Comparison of ENCODE assay signal across 1 cellular context in the genomic region with DNA sequence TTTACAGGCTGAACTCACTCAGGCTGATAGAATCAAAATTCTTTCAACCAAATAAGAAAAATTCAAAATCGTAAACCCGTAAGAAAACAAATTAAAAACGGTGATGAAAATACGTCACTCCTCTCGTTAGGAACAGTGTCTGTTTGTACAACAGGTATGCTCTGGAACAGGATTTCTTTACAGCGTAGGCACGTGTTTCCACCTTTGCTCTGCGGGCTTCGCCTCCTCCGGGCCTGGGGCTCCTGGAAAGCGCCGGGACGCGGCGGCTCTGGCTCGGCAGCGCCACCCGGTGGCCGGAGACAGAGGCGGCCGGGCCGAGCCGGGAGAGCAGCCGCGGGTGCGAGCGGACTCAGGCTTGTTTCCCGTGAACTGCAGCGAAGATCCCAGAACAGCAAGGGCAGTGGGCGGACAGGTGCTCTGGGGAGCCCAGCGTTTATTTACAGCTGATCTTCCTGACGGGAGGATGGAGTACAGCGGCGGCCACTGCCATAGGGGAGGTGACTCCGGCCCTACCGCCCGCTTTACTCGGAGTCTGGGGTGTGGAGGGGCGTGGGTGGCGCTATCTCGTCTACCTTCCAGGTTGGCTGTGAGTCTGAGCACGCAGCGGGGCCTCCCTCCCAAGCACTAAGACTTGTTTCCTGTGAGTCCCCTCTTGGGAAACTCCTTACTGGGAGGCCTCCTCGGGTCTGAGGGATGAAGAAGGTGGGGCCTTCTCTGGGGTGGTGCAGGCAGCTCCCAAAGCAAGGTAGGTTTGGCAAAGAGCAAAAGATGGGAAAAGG.
TF ChIP-seq lines count a peak whose summit lies in the region.

No MANE protein-coding gene starts in this region.

TF ChIP-seq in K562, 482 proteins besides CTCF, POLR2A, EP300 and RAD21 (continued from another document and continues in another):
- TF ChIP-seq, protein P1, sequence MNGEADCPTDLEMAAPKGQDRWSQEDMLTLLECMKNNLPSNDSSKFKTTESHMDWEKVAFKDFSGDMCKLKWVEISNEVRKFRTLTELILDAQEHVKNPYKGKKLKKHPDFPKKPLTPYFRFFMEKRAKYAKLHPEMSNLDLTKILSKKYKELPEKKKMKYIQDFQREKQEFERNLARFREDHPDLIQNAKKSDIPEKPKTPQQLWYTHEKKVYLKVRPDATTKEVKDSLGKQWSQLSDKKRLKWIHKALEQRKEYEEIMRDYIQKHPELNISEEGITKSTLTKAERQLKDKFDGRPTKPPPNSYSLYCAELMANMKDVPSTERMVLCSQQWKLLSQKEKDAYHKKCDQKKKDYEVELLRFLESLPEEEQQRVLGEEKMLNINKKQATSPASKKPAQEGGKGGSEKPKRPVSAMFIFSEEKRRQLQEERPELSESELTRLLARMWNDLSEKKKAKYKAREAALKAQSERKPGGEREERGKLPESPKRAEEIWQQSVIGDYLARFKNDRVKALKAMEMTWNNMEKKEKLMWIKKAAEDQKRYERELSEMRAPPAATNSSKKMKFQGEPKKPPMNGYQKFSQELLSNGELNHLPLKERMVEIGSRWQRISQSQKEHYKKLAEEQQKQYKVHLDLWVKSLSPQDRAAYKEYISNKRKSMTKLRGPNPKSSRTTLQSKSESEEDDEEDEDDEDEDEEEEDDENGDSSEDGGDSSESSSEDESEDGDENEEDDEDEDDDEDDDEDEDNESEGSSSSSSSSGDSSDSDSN (IDR thresholded peaks at IDR 0.05; ENCODE audit: borderline replicate concordance in 1 of 2, low read depth in 2 of 2, low read length in 2 of 2), result no peak
- peak; percentile 63; the same call in 1 of the 2 replicates for TF ChIP-seq PTTG1 (tag; IDR thresholded peaks at IDR 0.05; ENCODE audit: low read depth)
- TF ChIP-seq PHTF2 (CRISPR knock-in tag; IDR thresholded peaks at IDR 0.05), result no peak
- TF ChIP-seq ZNF347 (CRISPR knock-in tag; IDR thresholded peaks at IDR 0.05; ENCODE audit: low read depth), result no peak
- TF ChIP-seq, protein P2, sequence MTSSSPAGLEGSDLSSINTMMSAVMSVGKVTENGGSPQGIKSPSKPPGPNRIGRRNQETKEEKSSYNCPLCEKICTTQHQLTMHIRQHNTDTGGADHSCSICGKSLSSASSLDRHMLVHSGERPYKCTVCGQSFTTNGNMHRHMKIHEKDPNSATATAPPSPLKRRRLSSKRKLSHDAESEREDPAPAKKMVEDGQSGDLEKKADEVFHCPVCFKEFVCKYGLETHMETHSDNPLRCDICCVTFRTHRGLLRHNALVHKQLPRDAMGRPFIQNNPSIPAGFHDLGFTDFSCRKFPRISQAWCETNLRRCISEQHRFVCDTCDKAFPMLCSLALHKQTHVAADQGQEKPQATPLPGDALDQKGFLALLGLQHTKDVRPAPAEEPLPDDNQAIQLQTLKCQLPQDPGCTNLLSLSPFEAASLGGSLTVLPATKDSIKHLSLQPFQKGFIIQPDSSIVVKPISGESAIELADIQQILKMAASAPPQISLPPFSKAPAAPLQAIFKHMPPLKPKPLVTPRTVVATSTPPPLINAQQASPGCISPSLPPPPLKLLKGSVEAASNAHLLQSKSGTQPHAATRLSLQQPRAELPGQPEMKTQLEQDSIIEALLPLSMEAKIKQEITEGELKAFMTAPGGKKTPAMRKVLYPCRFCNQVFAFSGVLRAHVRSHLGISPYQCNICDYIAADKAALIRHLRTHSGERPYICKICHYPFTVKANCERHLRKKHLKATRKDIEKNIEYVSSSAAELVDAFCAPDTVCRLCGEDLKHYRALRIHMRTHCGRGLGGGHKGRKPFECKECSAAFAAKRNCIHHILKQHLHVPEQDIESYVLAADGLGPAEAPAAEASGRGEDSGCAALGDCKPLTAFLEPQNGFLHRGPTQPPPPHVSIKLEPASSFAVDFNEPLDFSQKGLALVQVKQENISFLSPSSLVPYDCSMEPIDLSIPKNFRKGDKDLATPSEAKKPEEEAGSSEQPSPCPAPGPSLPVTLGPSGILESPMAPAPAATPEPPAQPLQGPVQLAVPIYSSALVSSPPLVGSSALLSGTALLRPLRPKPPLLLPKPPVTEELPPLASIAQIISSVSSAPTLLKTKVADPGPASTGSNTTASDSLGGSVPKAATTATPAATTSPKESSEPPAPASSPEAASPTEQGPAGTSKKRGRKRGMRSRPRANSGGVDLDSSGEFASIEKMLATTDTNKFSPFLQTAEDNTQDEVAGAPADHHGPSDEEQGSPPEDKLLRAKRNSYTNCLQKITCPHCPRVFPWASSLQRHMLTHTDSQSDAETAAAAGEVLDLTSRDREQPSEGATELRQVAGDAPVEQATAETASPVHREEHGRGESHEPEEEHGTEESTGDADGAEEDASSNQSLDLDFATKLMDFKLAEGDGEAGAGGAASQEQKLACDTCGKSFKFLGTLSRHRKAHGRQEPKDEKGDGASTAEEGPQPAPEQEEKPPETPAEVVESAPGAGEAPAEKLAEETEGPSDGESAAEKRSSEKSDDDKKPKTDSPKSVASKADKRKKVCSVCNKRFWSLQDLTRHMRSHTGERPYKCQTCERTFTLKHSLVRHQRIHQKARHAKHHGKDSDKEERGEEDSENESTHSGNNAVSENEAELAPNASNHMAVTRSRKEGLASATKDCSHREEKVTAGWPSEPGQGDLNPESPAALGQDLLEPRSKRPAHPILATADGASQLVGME (CRISPR knock-in tag; IDR thresholded peaks at IDR 0.05), result no peak
- no peak for TF ChIP-seq RHOXF2B (CRISPR knock-in tag; conservative IDR thresholded peaks at IDR 0.05)
- TF ChIP-seq, protein P3, sequence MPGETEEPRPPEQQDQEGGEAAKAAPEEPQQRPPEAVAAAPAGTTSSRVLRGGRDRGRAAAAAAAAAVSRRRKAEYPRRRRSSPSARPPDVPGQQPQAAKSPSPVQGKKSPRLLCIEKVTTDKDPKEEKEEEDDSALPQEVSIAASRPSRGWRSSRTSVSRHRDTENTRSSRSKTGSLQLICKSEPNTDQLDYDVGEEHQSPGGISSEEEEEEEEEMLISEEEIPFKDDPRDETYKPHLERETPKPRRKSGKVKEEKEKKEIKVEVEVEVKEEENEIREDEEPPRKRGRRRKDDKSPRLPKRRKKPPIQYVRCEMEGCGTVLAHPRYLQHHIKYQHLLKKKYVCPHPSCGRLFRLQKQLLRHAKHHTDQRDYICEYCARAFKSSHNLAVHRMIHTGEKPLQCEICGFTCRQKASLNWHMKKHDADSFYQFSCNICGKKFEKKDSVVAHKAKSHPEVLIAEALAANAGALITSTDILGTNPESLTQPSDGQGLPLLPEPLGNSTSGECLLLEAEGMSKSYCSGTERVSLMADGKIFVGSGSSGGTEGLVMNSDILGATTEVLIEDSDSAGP (CRISPR knock-in tag; IDR thresholded peaks at IDR 0.05), result no peak
- TF ChIP-seq, protein P4, sequence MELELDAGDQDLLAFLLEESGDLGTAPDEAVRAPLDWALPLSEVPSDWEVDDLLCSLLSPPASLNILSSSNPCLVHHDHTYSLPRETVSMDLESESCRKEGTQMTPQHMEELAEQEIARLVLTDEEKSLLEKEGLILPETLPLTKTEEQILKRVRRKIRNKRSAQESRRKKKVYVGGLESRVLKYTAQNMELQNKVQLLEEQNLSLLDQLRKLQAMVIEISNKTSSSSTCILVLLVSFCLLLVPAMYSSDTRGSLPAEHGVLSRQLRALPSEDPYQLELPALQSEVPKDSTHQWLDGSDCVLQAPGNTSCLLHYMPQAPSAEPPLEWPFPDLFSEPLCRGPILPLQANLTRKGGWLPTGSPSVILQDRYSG (tag; conservative IDR thresholded peaks at IDR 0.05; ENCODE audit: low read depth), result 0 out of 2 replicates have a peak, but pooled peaks have one; percentile 57
- no peak for TF ChIP-seq EZH2 (IDR thresholded peaks at IDR 0.05; ENCODE audit: borderline replicate concordance, low read depth, low read length)
- no peak for TF ChIP-seq DACH1 (IDR thresholded peaks at IDR 0.05; ENCODE audit: partially characterized antibody)
- TF ChIP-seq, protein P5, sequence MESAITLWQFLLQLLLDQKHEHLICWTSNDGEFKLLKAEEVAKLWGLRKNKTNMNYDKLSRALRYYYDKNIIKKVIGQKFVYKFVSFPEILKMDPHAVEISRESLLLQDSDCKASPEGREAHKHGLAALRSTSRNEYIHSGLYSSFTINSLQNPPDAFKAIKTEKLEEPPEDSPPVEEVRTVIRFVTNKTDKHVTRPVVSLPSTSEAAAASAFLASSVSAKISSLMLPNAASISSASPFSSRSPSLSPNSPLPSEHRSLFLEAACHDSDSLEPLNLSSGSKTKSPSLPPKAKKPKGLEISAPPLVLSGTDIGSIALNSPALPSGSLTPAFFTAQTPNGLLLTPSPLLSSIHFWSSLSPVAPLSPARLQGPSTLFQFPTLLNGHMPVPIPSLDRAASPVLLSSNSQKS (CRISPR knock-in tag; IDR thresholded peaks at IDR 0.05), result no peak
- peak; percentile 25; the same call in 1 of the 2 replicates for TF ChIP-seq ARID1B (IDR thresholded peaks at IDR 0.05)
- 0 out of 2 replicates have a peak, but pooled peaks have one; percentile 31 for TF ChIP-seq TEAD2 (tag; IDR thresholded peaks at IDR 0.05)
- TF ChIP-seq HMG20B (CRISPR knock-in tag; IDR thresholded peaks at IDR 0.05), result no peak
- TF ChIP-seq, protein P6, sequence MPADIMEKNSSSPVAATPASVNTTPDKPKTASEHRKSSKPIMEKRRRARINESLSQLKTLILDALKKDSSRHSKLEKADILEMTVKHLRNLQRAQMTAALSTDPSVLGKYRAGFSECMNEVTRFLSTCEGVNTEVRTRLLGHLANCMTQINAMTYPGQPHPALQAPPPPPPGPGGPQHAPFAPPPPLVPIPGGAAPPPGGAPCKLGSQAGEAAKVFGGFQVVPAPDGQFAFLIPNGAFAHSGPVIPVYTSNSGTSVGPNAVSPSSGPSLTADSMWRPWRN (IDR thresholded peaks at IDR 0.05; ENCODE audit: low read depth), result no peak
- TF ChIP-seq HIVEP1 (CRISPR knock-in tag; IDR thresholded peaks at IDR 0.05), result peak; percentile 85; the same call in 1 of the 2 replicates
- TF ChIP-seq ZNF140 (CRISPR knock-in tag; IDR thresholded peaks at IDR 0.05), result 0 out of 2 replicates have a peak, but pooled peaks have one; percentile 76
- no peak for TF ChIP-seq FOXA1 (IDR thresholded peaks at IDR 0.05; ENCODE audit: borderline replicate concordance)
- TF ChIP-seq RCOR1 (IDR thresholded peaks at IDR 0.05; ENCODE audit: borderline replicate concordance in 1 of 2, low read depth in 2 of 2, low read length in 2 of 2), result peak in 1 of 2 experiments; percentile 28; a peak in 1 of 4 replicates
- TF ChIP-seq MCM2 (IDR thresholded peaks at IDR 0.05; ENCODE audit: low read depth), result no peak
- TF ChIP-seq MED1 (CRISPR knock-in tag; IDR thresholded peaks at IDR 0.05; ENCODE audit: borderline replicate concordance), result no peak
- no peak for TF ChIP-seq SRSF9 (IDR thresholded peaks at IDR 0.05; ENCODE audit: borderline replicate concordance, low read depth, low read length)
- no peak for TF ChIP-seq HMGN3 (IDR thresholded peaks at IDR 0.05; ENCODE audit: borderline replicate concordance, extremely low read depth, insufficient read length, low read depth, low read length)
- TF ChIP-seq, protein P7, sequence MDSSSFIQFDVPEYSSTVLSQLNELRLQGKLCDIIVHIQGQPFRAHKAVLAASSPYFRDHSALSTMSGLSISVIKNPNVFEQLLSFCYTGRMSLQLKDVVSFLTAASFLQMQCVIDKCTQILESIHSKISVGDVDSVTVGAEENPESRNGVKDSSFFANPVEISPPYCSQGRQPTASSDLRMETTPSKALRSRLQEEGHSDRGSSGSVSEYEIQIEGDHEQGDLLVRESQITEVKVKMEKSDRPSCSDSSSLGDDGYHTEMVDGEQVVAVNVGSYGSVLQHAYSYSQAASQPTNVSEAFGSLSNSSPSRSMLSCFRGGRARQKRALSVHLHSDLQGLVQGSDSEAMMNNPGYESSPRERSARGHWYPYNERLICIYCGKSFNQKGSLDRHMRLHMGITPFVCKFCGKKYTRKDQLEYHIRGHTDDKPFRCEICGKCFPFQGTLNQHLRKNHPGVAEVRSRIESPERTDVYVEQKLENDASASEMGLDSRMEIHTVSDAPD (CRISPR knock-in tag; IDR thresholded peaks at IDR 0.05), result peak; percentile 79; the same call in 1 of the 2 replicates
- TF ChIP-seq ZNF584 (CRISPR knock-in tag; IDR thresholded peaks at IDR 0.05; ENCODE audit: low read depth), result peak; percentile 95
- peak; percentile 47; the same call in 1 of the 2 replicates for TF ChIP-seq CTBP1 (IDR thresholded peaks at IDR 0.05; ENCODE audit: borderline replicate concordance)
- no peak for TF ChIP-seq TGIF2 (CRISPR knock-in tag; IDR thresholded peaks at IDR 0.05)
- 0 out of 2 replicates have a peak, but pooled peaks have one; percentile 72 for TF ChIP-seq OTX1 (CRISPR knock-in tag; IDR thresholded peaks at IDR 0.05)
- no peak for TF ChIP-seq TRIM28 (IDR thresholded peaks at IDR 0.05)
- TF ChIP-seq ZKSCAN1 (IDR thresholded peaks at IDR 0.05; ENCODE audit: low read depth, low read length), result no peak
- TF ChIP-seq, protein P8, sequence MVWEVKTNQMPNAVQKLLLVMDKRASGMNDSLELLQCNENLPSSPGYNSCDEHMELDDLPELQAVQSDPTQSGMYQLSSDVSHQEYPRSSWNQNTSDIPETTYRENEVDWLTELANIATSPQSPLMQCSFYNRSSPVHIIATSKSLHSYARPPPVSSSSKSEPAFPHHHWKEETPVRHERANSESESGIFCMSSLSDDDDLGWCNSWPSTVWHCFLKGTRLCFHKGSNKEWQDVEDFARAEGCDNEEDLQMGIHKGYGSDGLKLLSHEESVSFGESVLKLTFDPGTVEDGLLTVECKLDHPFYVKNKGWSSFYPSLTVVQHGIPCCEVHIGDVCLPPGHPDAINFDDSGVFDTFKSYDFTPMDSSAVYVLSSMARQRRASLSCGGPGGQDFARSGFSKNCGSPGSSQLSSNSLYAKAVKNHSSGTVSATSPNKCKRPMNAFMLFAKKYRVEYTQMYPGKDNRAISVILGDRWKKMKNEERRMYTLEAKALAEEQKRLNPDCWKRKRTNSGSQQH (CRISPR knock-in tag; IDR thresholded peaks at IDR 0.05), result peak; percentile 65; the same call in 1 of the 2 replicates
- TF ChIP-seq, protein P9, sequence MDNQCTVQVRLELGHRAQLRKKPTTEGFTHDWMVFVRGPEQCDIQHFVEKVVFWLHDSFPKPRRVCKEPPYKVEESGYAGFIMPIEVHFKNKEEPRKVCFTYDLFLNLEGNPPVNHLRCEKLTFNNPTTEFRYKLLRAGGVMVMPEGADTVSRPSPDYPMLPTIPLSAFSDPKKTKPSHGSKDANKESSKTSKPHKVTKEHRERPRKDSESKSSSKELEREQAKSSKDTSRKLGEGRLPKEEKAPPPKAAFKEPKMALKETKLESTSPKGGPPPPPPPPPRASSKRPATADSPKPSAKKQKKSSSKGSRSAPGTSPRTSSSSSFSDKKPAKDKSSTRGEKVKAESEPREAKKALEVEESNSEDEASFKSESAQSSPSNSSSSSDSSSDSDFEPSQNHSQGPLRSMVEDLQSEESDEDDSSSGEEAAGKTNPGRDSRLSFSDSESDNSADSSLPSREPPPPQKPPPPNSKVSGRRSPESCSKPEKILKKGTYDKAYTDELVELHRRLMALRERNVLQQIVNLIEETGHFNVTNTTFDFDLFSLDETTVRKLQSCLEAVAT (IDR thresholded peaks at IDR 0.05), result no peak
- TF ChIP-seq NR4A1 (CRISPR knock-in tag; IDR thresholded peaks at IDR 0.05), result no peak
- TF ChIP-seq NR4A1 (tag; IDR thresholded peaks at IDR 0.05), result peak; percentile 88
- TF ChIP-seq, protein P10, sequence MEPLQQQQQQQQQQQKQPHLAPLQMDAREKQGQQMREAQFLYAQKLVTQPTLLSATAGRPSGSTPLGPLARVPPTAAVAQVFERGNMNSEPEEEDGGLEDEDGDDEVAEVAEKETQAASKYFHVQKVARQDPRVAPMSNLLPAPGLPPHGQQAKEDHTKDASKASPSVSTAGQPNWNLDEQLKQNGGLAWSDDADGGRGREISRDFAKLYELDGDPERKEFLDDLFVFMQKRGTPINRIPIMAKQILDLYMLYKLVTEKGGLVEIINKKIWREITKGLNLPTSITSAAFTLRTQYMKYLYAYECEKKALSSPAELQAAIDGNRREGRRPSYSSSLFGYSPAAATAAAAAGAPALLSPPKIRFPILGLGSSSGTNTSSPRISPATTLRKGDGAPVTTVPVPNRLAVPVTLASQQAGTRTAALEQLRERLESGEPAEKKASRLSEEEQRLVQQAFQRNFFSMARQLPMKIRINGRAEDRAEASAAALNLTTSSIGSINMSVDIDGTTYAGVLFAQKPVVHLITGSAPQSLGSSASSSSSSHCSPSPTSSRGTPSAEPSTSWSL (CRISPR knock-in tag; IDR thresholded peaks at IDR 0.05; ENCODE audit: borderline replicate concordance), result peak; percentile 88; the same call in 1 of the 2 replicates
